ENCODE assay signal across 8 cellular contexts in the genomic region with DNA sequence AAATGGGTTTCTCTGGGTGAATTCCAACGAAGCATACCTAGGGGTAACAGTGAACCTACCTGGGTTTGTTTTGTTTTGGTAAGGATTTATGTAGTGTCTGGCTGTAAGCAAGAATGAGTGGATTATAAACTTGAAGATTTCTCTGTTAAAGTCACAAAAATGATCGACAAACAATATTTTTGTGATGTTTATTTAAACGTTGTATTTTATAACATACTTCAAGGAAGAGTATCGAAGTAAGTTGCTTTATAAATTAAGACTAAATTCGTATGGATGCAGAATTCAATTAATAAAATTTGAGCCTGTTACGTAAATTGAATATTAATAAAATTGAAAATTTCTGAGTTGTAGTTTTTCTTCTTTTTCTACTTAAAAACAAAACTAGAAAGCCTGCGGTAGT. TPM values are rescaled to one million over a fixed set of nuclear protein-coding genes. Genes with fewer than 3 reads are reported as not detected.
DNase-seq lines count a peak whose midpoint lies in the region; ATAC-seq and TF ChIP-seq lines count a peak whose summit lies in the region.

No MANE protein-coding gene starts in this region.

- H3K9me3 ChIP-seq in SK-N-MC (ENCODE audit: low read depth, low read length) (no peaks in the 10 kb centered on the region), fibroblast of lung (ENCODE audit: control insufficient read depth, insufficient read depth, low read depth, low read length) (no peaks in the 10 kb centered on the region), psoas muscle (no peaks in the 10 kb centered on the region)

- H3K27ac ChIP-seq in SK-N-MC: no peak overlapping the region
- H3K27ac ChIP-seq in fibroblast of lung (ENCODE audit: insufficient read depth, low read length): no peak overlapping the region
- peak overlapping the region; percentile 38 for H3K27ac ChIP-seq in psoas muscle

- no peak for DNase-seq in SK-N-MC (ENCODE audit: low read depth, low spot score)
- DNase-seq in fibroblast of lung (ENCODE audit: low read depth in 2 of 2): no peak
- DNase-seq in psoas muscle: no peak
- no peak for DNase-seq in OCI-M1 (lab: John Stamatoyannopoulos, UW)
- DNase-seq in D341Med (ENCODE audit: low spot score): no peak

- H3K4me2 ChIP-seq in fibroblast of lung (ENCODE audit: extremely low read depth, insufficient read depth, low read length): peak overlapping the region; percentile 92

- 85 to 88% (median 85%) methylated on average over 7 of the region's 7 CpGs for WGBS in psoas muscle, 3 donors

- ATAC-seq in psoas muscle (no peak), HG02642 (IDR thresholded peaks at IDR 0.05; ENCODE audit: poor library complexity, unreplicated experiment) (no peak), HG03097 (IDR thresholded peaks at IDR 0.05; ENCODE audit: low FRiP score, unreplicated experiment) (no peak)

- intact Hi-C loops in psoas muscle (cut with DNase I): no loop called here

- H3K79me2 ChIP-seq in fibroblast of lung (ENCODE audit: control insufficient read depth, insufficient read depth, low read length): no peaks in the 10 kb centered on the region

- H3K27me3 ChIP-seq in fibroblast of lung (ENCODE audit: control insufficient read depth, insufficient read depth, low read length): peaks cover 11% of the 10 kb centered on the region
- H3K27me3 ChIP-seq in psoas muscle (ENCODE audit: insufficient read depth in 3 of 3, low read length in 2 of 3): peaks cover 0 to 5% (median 0%) of the 10 kb centered on the region in 3 donors

- H3K9ac ChIP-seq in SK-N-MC (ENCODE audit: insufficient read length) (no peak overlapping the region), fibroblast of lung (ENCODE audit: insufficient read depth, low read length) (no peak overlapping the region)

- no peak for TF ChIP-seq CTCF in fibroblast of lung (conservative IDR thresholded peaks at IDR 0.05 in 1 of 2, IDR thresholded peaks at IDR 0.05 in 1 of 2; ENCODE audit: low read depth in 1 of 2, low read length in 2 of 2)
- TF ChIP-seq CTCF in psoas muscle (IDR thresholded peaks at IDR 0.05): no peak

- H3K4me1 ChIP-seq in fibroblast of lung (ENCODE audit: control insufficient read depth, extremely low read depth, insufficient read depth, low read length): no peaks in the 10 kb centered on the region
- H3K4me1 ChIP-seq in psoas muscle: peaks cover 5% of the 10 kb centered on the region

- H3K4me3 ChIP-seq in GM08714 (ENCODE audit: low read length) (peak overlapping the region; percentile 74), SK-N-MC (peak overlapping the region; percentile 79), fibroblast of lung (replicated peaks in 1 of 4; ENCODE audit: control extremely low read depth in 1 of 4, insufficient read depth in 1 of 4, low read depth in 3 of 4, low read length in 4 of 4) (peak overlapping the region in 3 of 4 experiments; percentile 57 to 76 (median 63)), psoas muscle (peak overlapping the region; percentile 93)

- H2AFZ ChIP-seq in fibroblast of lung (ENCODE audit: low read length): no peak overlapping the region

- H3K36me3 ChIP-seq in SK-N-MC (ENCODE audit: insufficient read depth, low read length) (no peaks in the 10 kb centered on the region), fibroblast of lung (ENCODE audit: control insufficient read depth, insufficient read depth, low read length) (no peaks in the 10 kb centered on the region), psoas muscle (ENCODE audit: insufficient read depth in 1 of 2, low read depth in 1 of 2) (no peaks in the 10 kb centered on the region)

- no peaks in the 10 kb centered on the region for H4K20me1 ChIP-seq in fibroblast of lung (ENCODE audit: control insufficient read depth, extremely low read depth, insufficient read depth, low read length)

RNA-seq across cellular contexts. Expression of a gene that starts 1.0 kb away (rescaled TPM):
- 0.77 and 1.5 TPM in 2 replicates for total RNA-seq in fibroblast of lung
- 0.50 and 1.4 TPM in 2 replicates for polyA plus RNA-seq in fibroblast of lung
- polyA plus RNA-seq in fibroblast of lung (2012): 0.57 and 0.99 TPM in 2 replicates
- 0.04 TPM in 1 of 2 replicates, not detected in the other for polyA minus RNA-seq in fibroblast of lung (ENCODE audit: low replicate concordance)
- total RNA-seq in psoas muscle: 1 to 10 TPM in 3 of 4 donors, under 1 TPM in 1; 0.99 to 3.4 (median 1.9) TPM
- polyA plus RNA-seq in psoas muscle: 1 to 10 TPM; 1.1 to 3.9 (median 2.2) TPM
